12 cellular contexts compared by ENCODE assay signal in the genomic region with DNA sequence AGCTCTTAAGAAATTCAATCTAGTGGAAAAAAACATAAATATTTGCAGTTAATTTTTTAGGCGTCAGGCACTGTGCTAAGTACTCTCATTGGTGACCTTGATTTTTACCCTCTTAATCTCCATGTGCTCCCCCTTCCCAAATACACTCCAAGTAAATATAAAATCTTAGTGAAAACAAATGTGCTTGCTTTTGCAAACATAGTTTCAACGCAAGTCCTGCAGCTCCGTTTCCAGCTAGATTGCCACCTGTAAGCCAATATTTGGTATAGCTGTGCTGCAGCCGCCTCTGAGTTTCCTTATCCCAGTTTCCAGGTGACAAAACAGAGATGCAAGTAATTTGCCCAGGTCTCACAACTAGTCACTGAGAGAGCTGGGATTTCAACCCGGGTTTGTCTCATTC. TPM values are rescaled to one million over a fixed set of nuclear protein-coding genes. Genes with fewer than 3 reads are reported as not detected.
DNase-seq lines count a peak whose midpoint lies in the region; ATAC-seq and TF ChIP-seq lines count a peak whose summit lies in the region.
"Had no signal": no experiment of that assay in that cellular context is flagged by ENCODE, and none has a peak within 500 bp of the region (broad histone marks: within the 10 kb centered on the region; RNA-seq: fewer than 3 reads in every experiment).

No MANE protein-coding gene starts in this region.

- H3K23me2 ChIP-seq in H9 (ENCODE audit: insufficient read length, low read depth, low read length, poor library complexity, severe bottlenecking), result peaks cover 8% of the 10 kb centered on the region

- no peak overlapping the region for H3K27ac Mint-ChIP-seq in H9
- H3K27ac Mint-ChIP-seq in activated naive CD8-positive, alpha-beta T cell treated with anti-CD3 and anti-CD28 coated beads, Interleukin-2, amount 10 ng/mL, durations not matched to agents 7 days and 5 days, result no peak overlapping the region
- peak overlapping the region in 7 of 9 donors; percentile 26 to 68 (median 47) for H3K27ac Mint-ChIP-seq in naive thymus-derived CD4-positive, alpha-beta T cell

- H3K27me3 ChIP-seq in H9 (ENCODE audit: insufficient read depth, low read length), result no peaks in the 10 kb centered on the region
- no peaks in the 10 kb centered on the region for H3K27me3 ChIP-seq in naive thymus-derived CD4-positive, alpha-beta T cell (ENCODE audit: control insufficient read depth in 2 of 2, insufficient read depth in 2 of 2, low read length in 2 of 2)

- POLR2A ChIA-PET in activated naive CD8-positive, alpha-beta T cell treated with anti-CD3 and anti-CD28 coated beads, Interleukin-2, amount 10 ng/mL, durations not matched to agents 7 days and 5 days (lab: Charles Lee), result no interaction called here
- POLR2A ChIA-PET in naive thymus-derived CD4-positive, alpha-beta T cell (lab: Charles Lee), result no interaction called here

- no peak overlapping the region for H2BK15ac ChIP-seq in H9 (ENCODE audit: low read depth, low read length)

- no peak for TF ChIP-seq CTCF in H9 (conservative IDR thresholded peaks at IDR 0.05)

- no peak overlapping the region for H3K23ac ChIP-seq in H9 (ENCODE audit: insufficient read length, low read depth, low read length)

- H2BK20ac ChIP-seq in H9 (ENCODE audit: low read depth, low read length, poor library complexity, severe bottlenecking), result no peak overlapping the region

- no peak overlapping the region for H3K4ac ChIP-seq in H9 (ENCODE audit: low read depth, low read length)

- H3K27me3 Mint-ChIP-seq in H9 (ENCODE audit: low read depth), result no peaks in the 10 kb centered on the region
- H3K27me3 Mint-ChIP-seq in activated naive CD8-positive, alpha-beta T cell treated with anti-CD3 and anti-CD28 coated beads, Interleukin-2, amount 10 ng/mL, durations not matched to agents 7 days and 5 days, result no peaks in the 10 kb centered on the region
- H3K27me3 Mint-ChIP-seq in naive thymus-derived CD4-positive, alpha-beta T cell, result no peaks in the 10 kb centered on the region
- H3K27me3 Mint-ChIP-seq: dendritic cell treated with granulocyte-macrophage colony-stimulating factor and Interleukin-4, amounts not matched to agents 40 ng/mL and 50 ng/mL, for 4 days had no signal

- peaks cover 5% of the 10 kb centered on the region for H3K79me1 ChIP-seq in H9 (ENCODE audit: insufficient read depth, low read depth, low read length, poor library complexity, severe bottlenecking)

- peaks cover 12% of the 10 kb centered on the region; the same call in 1 of the 2 replicates for H3K79me2 ChIP-seq in H9 (ENCODE audit: insufficient read depth, low read length)

- H4K91ac ChIP-seq in H9 (ENCODE audit: insufficient read length, low read depth, low read length), result no peak overlapping the region

- no peak overlapping the region for H4K8ac ChIP-seq in H9 (replicated peaks; ENCODE audit: insufficient read length, low read depth, low read length)

- H3K27ac ChIP-seq in H9 (ENCODE audit: insufficient read length, low read depth, low read length), result no peak overlapping the region
- H3K27ac ChIP-seq in naive thymus-derived CD4-positive, alpha-beta T cell (ENCODE audit: low read depth, low read length), result no peak overlapping the region

- H3K4me3 Mint-ChIP-seq in H9, result peak overlapping the region; percentile 41 to 67; a peak in 4 of 5 replicates
- H3K4me3 Mint-ChIP-seq in activated naive CD8-positive, alpha-beta T cell treated with anti-CD3 and anti-CD28 coated beads, Interleukin-2, amount 10 ng/mL, durations not matched to agents 7 days and 5 days, result peak overlapping the region; percentile 50
- peak overlapping the region; percentile 36 to 93 (median 56) for H3K4me3 Mint-ChIP-seq in naive thymus-derived CD4-positive, alpha-beta T cell
- H3K4me3 Mint-ChIP-seq: dendritic cell treated with granulocyte-macrophage colony-stimulating factor and Interleukin-4, amounts not matched to agents 40 ng/mL and 50 ng/mL, for 4 days had no signal

- H3K4me2 ChIP-seq in H9 (ENCODE audit: insufficient read depth, insufficient read length, low read length), result no peak overlapping the region

- H3K14ac ChIP-seq in H9 (ENCODE audit: insufficient read depth, low read length), result no peak overlapping the region

- H2AFZ ChIP-seq in H9 (ENCODE audit: low read length), result no peak overlapping the region

- H2BK5ac ChIP-seq in H9 (ENCODE audit: insufficient read length, low read length), result no peak overlapping the region

- no peak overlapping the region for H3K56ac ChIP-seq in H9 (ENCODE audit: insufficient read length, low read depth, low read length)

- no peak overlapping the region for H2BK120ac ChIP-seq in H9 (ENCODE audit: low read depth, low read length, poor library complexity, severe bottlenecking)

- H2BK12ac ChIP-seq in H9 (ENCODE audit: insufficient read length, low read depth, low read length), result no peak overlapping the region

- DNase-seq in DMS53 (lab: John Stamatoyannopoulos, UW) (peak; percentile 18), DMS53 treated with DMSO at 0.1 percent for 48 hours (lab: John Stamatoyannopoulos, UW; ENCODE audit: unreplicated experiment) (no peak), H9 (no peak), NCI-H82 treated with DMSO at 0.1 percent for 48 hours (lab: John Stamatoyannopoulos, UW; ENCODE audit: unreplicated experiment) (no peak), DMS153 treated with DMSO at 0.1 percent for 48 hours (lab: John Stamatoyannopoulos, UW; ENCODE audit: unreplicated experiment) (no peak)
- DNase-seq in activated naive CD8-positive, alpha-beta T cell treated with anti-CD3 and anti-CD28 coated beads, Interleukin-2, amount 10 ng/mL, durations not matched to agents 7 days and 5 days, result no peak
- DNase-seq in naive thymus-derived CD4-positive, alpha-beta T cell, result no peak
- DNase-seq: NCI-H1048, Right ventricle myocardium superior had no signal

- no peak overlapping the region for H3T11ph ChIP-seq in H9 (ENCODE audit: low read length)

- H3K9ac ChIP-seq in H9 (ENCODE audit: extremely low read depth, insufficient read length, low read length), result no peak overlapping the region

- peaks cover 6 to 11% (median 6%) of the 10 kb centered on the region in 3 experiments for H3K36me3 Mint-ChIP-seq in H9 (ENCODE audit: insufficient read depth in 1 of 3, low read depth in 3 of 3)
- H3K36me3 Mint-ChIP-seq in activated naive CD8-positive, alpha-beta T cell treated with anti-CD3 and anti-CD28 coated beads, Interleukin-2, amount 10 ng/mL, durations not matched to agents 7 days and 5 days, result peaks cover 10% of the 10 kb centered on the region
- peaks cover 0 to 10% (median 0%) of the 10 kb centered on the region in 5 donors for H3K36me3 Mint-ChIP-seq in naive thymus-derived CD4-positive, alpha-beta T cell

- H3K18ac ChIP-seq in H9 (ENCODE audit: insufficient read length, low read depth, low read length), result no peak overlapping the region

- no peak overlapping the region for H4K5ac ChIP-seq in H9 (ENCODE audit: insufficient read length, low read depth, low read length)

- no peaks in the 10 kb centered on the region for H3K9me3 Mint-ChIP-seq in H9
- H3K9me3 Mint-ChIP-seq in activated naive CD8-positive, alpha-beta T cell treated with anti-CD3 and anti-CD28 coated beads, Interleukin-2, amount 10 ng/mL, durations not matched to agents 7 days and 5 days, result no peaks in the 10 kb centered on the region
- H3K9me3 Mint-ChIP-seq in naive thymus-derived CD4-positive, alpha-beta T cell, result peaks cover 0 to 5% (median 0%) of the 10 kb centered on the region in 11 donors
- H3K9me3 Mint-ChIP-seq: dendritic cell treated with granulocyte-macrophage colony-stimulating factor and Interleukin-4, amounts not matched to agents 40 ng/mL and 50 ng/mL, for 4 days had no signal

- H2AK5ac ChIP-seq in H9 (ENCODE audit: insufficient read length, low read length), result no peak overlapping the region

- intact Hi-C loops in naive thymus-derived CD4-positive, alpha-beta T cell (cut with micrococcal nuclease), result loop anchor here in 1 of 2 donors (5.0 kb wide), 1 partner anchor 1693 kb away; a partner anchor contains a TSS

- no peaks in the 10 kb centered on the region for H4K20me1 ChIP-seq in H9 (ENCODE audit: control insufficient read depth, insufficient read depth, insufficient read length)

- H3K4me1 Mint-ChIP-seq in H9, result peaks cover 16 to 17% of the 10 kb centered on the region in 2 experiments
- peaks cover 20% of the 10 kb centered on the region for H3K4me1 Mint-ChIP-seq in activated naive CD8-positive, alpha-beta T cell treated with anti-CD3 and anti-CD28 coated beads, Interleukin-2, amount 10 ng/mL, durations not matched to agents 7 days and 5 days
- peaks cover 19 to 28% (median 23%) of the 10 kb centered on the region in 7 donors for H3K4me1 Mint-ChIP-seq in naive thymus-derived CD4-positive, alpha-beta T cell

- H3K4me3 ChIP-seq in naive thymus-derived CD4-positive, alpha-beta T cell (ENCODE audit: low read length), result no peak overlapping the region
- H3K4me3 ChIP-seq: HAP-1 had no signal

- no peak for ATAC-seq in activated naive CD8-positive, alpha-beta T cell treated with anti-CD3 and anti-CD28 coated beads, Interleukin-2, amount 10 ng/mL, durations not matched to agents 7 days and 5 days (ENCODE audit: low read depth)
- no peak for ATAC-seq in naive thymus-derived CD4-positive, alpha-beta T cell
- ATAC-seq in HG02759 (IDR thresholded peaks at IDR 0.05; ENCODE audit: unreplicated experiment), result no peak

- H3K9me3 ChIP-seq in H9 (ENCODE audit: control insufficient read depth, low read depth, low read length), result no peaks in the 10 kb centered on the region
- H3K9me3 ChIP-seq in naive thymus-derived CD4-positive, alpha-beta T cell (ENCODE audit: control insufficient read depth in 2 of 3, low read length in 3 of 3), result no peaks in the 10 kb centered on the region
- H3K9me3 ChIP-seq: HAP-1 had no signal

- WGBS in H9 (ENCODE audit: extremely low coverage, insufficient read length, low lambda C conversion rate), result no CpG with 5 or more reads among the region's 5 CpGs

- peaks cover 3% of the 10 kb centered on the region; the same call in 1 of the 2 replicates for H3K4me1 ChIP-seq in H9 (ENCODE audit: insufficient read depth, low read length)
- H3K4me1 ChIP-seq in naive thymus-derived CD4-positive, alpha-beta T cell (ENCODE audit: control insufficient read depth in 2 of 2, insufficient read depth in 2 of 2, low read length in 2 of 2), result peaks cover 9 to 14% of the 10 kb centered on the region in 2 donors

- H3K36me3 ChIP-seq in naive thymus-derived CD4-positive, alpha-beta T cell (ENCODE audit: control insufficient read depth in 2 of 3, insufficient read depth in 3 of 3, low read length in 3 of 3), result no peaks in the 10 kb centered on the region

- CTCF ChIA-PET in naive thymus-derived CD4-positive, alpha-beta T cell (lab: Charles Lee), result no interaction called here

RNA-seq across cellular contexts. Expression of a gene that starts 1.9 kb away (rescaled TPM):
- total RNA-seq in H9 (2021), result 39.3 and 39.4 TPM in 2 replicates
- 10 to 100 TPM; 30.6 to 32.2 TPM for total RNA-seq in activated naive CD8-positive, alpha-beta T cell treated with anti-CD3 and anti-CD28 coated beads, Interleukin-2, amount 10 ng/mL, durations not matched to agents 7 days and 5 days
- total RNA-seq in naive thymus-derived CD4-positive, alpha-beta T cell, result 10 to 100 TPM; 19.0 to 28.2 (median 24.0) TPM
- polyA plus RNA-seq in naive thymus-derived CD4-positive, alpha-beta T cell, result 10 to 100 TPM; 12.4 to 17.2 TPM

Comparison
In these comparisons a context has a peak if more than half of its experiments do, and no peak if none do; other contexts are left out.
1. H3K27ac Mint-ChIP-seq: peak in naive thymus-derived CD4-positive, alpha-beta T cell (7 of 9); none in H9 (0 of 3) and activated naive CD8-positive, alpha-beta T cell treated with anti-CD3 and anti-CD28 coated beads, Interleukin-2, amount 10 ng/mL, durations not matched to agents 7 days and 5 days (single experiment).
2. Peak in every context shown above with its lines, with median percentiles within 50 percentile points of each other: H3K4me3 Mint-ChIP-seq.